Comparison of ENCODE assay signal across 8 cellular contexts in the genomic region with DNA sequence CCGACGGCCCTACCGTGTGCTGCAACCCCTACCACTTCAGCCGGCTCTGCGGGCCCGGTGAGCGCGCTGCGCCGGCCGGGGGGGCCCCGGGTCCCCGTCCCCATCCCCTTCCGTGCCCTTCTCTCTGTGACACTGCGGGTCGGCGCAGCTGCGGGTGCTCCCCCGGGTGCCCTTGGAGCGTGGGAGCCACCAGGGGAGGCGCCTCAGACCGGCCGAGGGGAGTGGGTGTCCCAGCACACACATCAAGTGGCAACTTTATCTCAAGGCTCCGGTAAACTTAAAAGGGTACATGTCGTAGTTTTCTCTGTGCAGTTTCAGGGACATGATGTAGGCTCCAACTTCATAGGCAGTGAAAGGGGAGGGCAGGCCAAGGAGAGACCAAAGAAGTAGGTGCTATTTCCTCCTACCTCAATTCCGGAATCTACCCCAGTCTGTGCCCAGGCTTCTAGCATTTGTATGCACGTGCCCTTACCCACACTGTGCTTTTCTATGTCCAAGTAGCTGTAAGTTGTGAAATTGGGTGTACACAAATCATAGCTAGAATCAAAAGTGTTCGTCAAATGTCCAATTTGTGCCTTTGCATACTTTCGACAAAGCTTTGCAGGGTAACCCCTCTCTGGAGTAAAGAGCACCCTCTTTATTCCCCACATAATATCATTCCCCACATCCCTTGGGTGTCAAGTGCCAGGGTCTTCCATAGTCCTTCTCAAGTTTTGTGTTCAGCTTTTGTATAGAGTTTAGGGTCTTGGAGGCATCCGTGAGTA. TPM values are rescaled to one million over a fixed set of nuclear protein-coding genes. Genes with fewer than 3 reads are reported as not detected.
DNase-seq lines count a peak whose midpoint lies in the region; ATAC-seq lines count a peak whose summit lies in the region.

No MANE protein-coding gene starts in this region.

- H3K36me3 Mint-ChIP-seq in activated CD8-positive, alpha-beta memory T cell treated with anti-CD3 and anti-CD28 coated beads, Interleukin-2, amount 10 ng/mL, durations not matched to agents 7 days and 5 days, result no peaks in the 10 kb centered on the region
- H3K36me3 Mint-ChIP-seq in activated naive CD8-positive, alpha-beta T cell, result no peaks in the 10 kb centered on the region

- no peak overlapping the region for H3K27ac Mint-ChIP-seq in activated CD8-positive, alpha-beta memory T cell treated with anti-CD3 and anti-CD28 coated beads, Interleukin-2, amount 10 ng/mL, durations not matched to agents 7 days and 5 days
- H3K27ac Mint-ChIP-seq in activated naive CD8-positive, alpha-beta T cell, result no peak overlapping the region

- H3K9me3 ChIP-seq in thymus (ENCODE audit: control insufficient read depth), result no peaks in the 10 kb centered on the region

- H3K27ac ChIP-seq in thymus (ENCODE audit: low read depth), result no peak overlapping the region

- peak overlapping the region; percentile 76 for H3K4me3 ChIP-seq in thymus (ENCODE audit: low read length)

- H3K4me1 Mint-ChIP-seq in activated CD8-positive, alpha-beta memory T cell treated with anti-CD3 and anti-CD28 coated beads, Interleukin-2, amount 10 ng/mL, durations not matched to agents 7 days and 5 days, result peaks cover 17% of the 10 kb centered on the region
- H3K4me1 Mint-ChIP-seq in activated naive CD8-positive, alpha-beta T cell (ENCODE audit: low read depth), result peaks cover 13% of the 10 kb centered on the region

- CTCF ChIA-PET in activated CD8-positive, alpha-beta memory T cell treated with anti-CD3 and anti-CD28 coated beads, Interleukin-2, amount 10 ng/mL, durations not matched to agents 7 days and 5 days (lab: Charles Lee), result interaction anchor here (1.1 to 3.6 kb wide), 6 partner anchors 8 to 147 kb away, joined by 3 to 11 read pairs (median 4); no protein-coding TSS in a partner anchor

- peak overlapping the region; percentile 50 for H3K4me3 Mint-ChIP-seq in activated CD8-positive, alpha-beta memory T cell treated with anti-CD3 and anti-CD28 coated beads, Interleukin-2, amount 10 ng/mL, durations not matched to agents 7 days and 5 days
- peak overlapping the region; percentile 85 for H3K4me3 Mint-ChIP-seq in activated naive CD8-positive, alpha-beta T cell

- peaks cover 19% of the 10 kb centered on the region for H3K4me1 ChIP-seq in thymus (ENCODE audit: control insufficient read depth, insufficient read depth, low read length)

- H3K27me3 ChIP-seq in thymus (ENCODE audit: control insufficient read depth, insufficient read depth), result peaks cover 28% of the 10 kb centered on the region

- ATAC-seq in activated CD8-positive, alpha-beta memory T cell treated with anti-CD3 and anti-CD28 coated beads, Interleukin-2, amount 10 ng/mL, durations not matched to agents 7 days and 5 days, result no peak
- no peak for ATAC-seq in GM18868 (IDR thresholded peaks at IDR 0.05; ENCODE audit: unreplicated experiment)
- no peak for ATAC-seq in HG03520 (IDR thresholded peaks at IDR 0.05; ENCODE audit: unreplicated experiment)
- ATAC-seq in HG03457 (IDR thresholded peaks at IDR 0.05; ENCODE audit: unreplicated experiment), result no peak

- no peaks in the 10 kb centered on the region for H3K36me3 ChIP-seq in thymus (ENCODE audit: control insufficient read depth, insufficient read depth)

- no peaks in the 10 kb centered on the region for H3K9me3 Mint-ChIP-seq in activated CD8-positive, alpha-beta memory T cell treated with anti-CD3 and anti-CD28 coated beads, Interleukin-2, amount 10 ng/mL, durations not matched to agents 7 days and 5 days (ENCODE audit: low read depth)
- H3K9me3 Mint-ChIP-seq in activated naive CD8-positive, alpha-beta T cell (ENCODE audit: low read depth), result no peaks in the 10 kb centered on the region

- 21% methylated on average over 30 of the region's 30 CpGs for WGBS in thymus

- DNase-seq in activated CD8-positive, alpha-beta memory T cell treated with anti-CD3 and anti-CD28 coated beads, Interleukin-2, amount 10 ng/mL, durations not matched to agents 7 days and 5 days, result no peak
- no peak for DNase-seq in activated CD8-positive, alpha-beta memory T cell treated with anti-CD3 and anti-CD28 coated beads, Interleukin-2, amount 50 U/mL, for 48 hours
- peak; percentile 34 for DNase-seq in left kidney (ENCODE audit: low read depth, low spot score)

- peaks cover 29% of the 10 kb centered on the region for H3K27me3 Mint-ChIP-seq in activated CD8-positive, alpha-beta memory T cell treated with anti-CD3 and anti-CD28 coated beads, Interleukin-2, amount 10 ng/mL, durations not matched to agents 7 days and 5 days
- peaks cover 7% of the 10 kb centered on the region for H3K27me3 Mint-ChIP-seq in activated naive CD8-positive, alpha-beta T cell

RNA-seq across cellular contexts. Expression of a gene that starts 2.2 kb away (rescaled TPM):
- under 1 TPM; 0.14 to 0.29 TPM for total RNA-seq in activated CD8-positive, alpha-beta memory T cell treated with anti-CD3 and anti-CD28 coated beads, Interleukin-2, amount 10 ng/mL, durations not matched to agents 7 days and 5 days
- 2.8 TPM for polyA plus RNA-seq in thymus
